ENCODE assay signal across 17 cellular contexts in the genomic region with DNA sequence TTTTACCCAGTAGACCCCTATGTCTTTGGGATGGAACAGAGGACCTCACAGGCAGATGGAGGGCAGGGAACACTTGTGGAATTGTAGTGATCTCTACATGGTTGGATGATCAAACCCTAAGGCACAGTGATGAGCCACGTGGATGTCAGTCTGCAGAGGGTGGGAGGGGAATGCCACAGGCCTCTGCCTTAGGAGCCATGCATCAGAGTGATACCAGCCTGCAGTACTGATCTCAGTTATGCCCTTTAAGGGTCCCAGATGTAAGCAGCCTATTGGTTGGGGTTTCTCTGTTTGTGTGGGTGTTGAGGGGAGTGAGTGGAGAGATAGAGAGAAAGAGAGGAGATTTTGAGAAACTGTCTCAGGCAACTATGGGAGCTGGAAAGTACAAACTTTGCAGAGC. TPM values are rescaled to one million over a fixed set of nuclear protein-coding genes. Genes with fewer than 3 reads are reported as not detected.
DNase-seq lines count a peak whose midpoint lies in the region; ATAC-seq and TF ChIP-seq lines count a peak whose summit lies in the region.
"Had no signal": no experiment of that assay in that cellular context is flagged by ENCODE, and none has a peak within 500 bp of the region (broad histone marks: within the 10 kb centered on the region; RNA-seq: fewer than 3 reads in every experiment).

No MANE protein-coding gene starts in this region.

- no peaks in the 10 kb centered on the region for H3K4me1 Mint-ChIP-seq in activated CD4-positive, alpha-beta memory T cell treated with anti-CD3 and anti-CD28 coated beads for 36 hours (ENCODE audit: low read depth)
- no peaks in the 10 kb centered on the region for H3K4me1 Mint-ChIP-seq in activated CD4-positive, alpha-beta memory T cell treated with anti-CD3 and anti-CD28 coated beads, Interleukin-2, amount 10 ng/mL, durations not matched to agents 7 days and 5 days
- peaks cover 4% of the 10 kb centered on the region for H3K4me1 Mint-ChIP-seq in activated naive CD4-positive, alpha-beta T cell treated with anti-CD3 and anti-CD28 coated beads for 36 hours (ENCODE audit: low read depth)
- H3K4me1 Mint-ChIP-seq in stimulated activated memory B cell treated with anti-CD40 and anti-IgM and Interleukin-4, amounts not matched to agents 10 μg/mL and 1 μg/mL and 100 μg/mL, for 72 hours = peaks cover 5% of the 10 kb centered on the region
- H3K4me1 Mint-ChIP-seq: CD4-positive, alpha-beta memory T cell had no signal

- no peak overlapping the region for H2AK5ac ChIP-seq in trophoblast cell (ENCODE audit: low read length)

- peak; percentile 9 for DNase-seq in activated CD4-positive, alpha-beta memory T cell treated with anti-CD3 and anti-CD28 coated beads for 36 hours
- no peak for DNase-seq in activated CD4-positive, alpha-beta memory T cell treated with anti-CD3 and anti-CD28 coated beads, Interleukin-2, amount 10 ng/mL, durations not matched to agents 7 days and 5 days
- DNase-seq in activated naive CD4-positive, alpha-beta T cell treated with anti-CD3 and anti-CD28 coated beads for 36 hours = peak; percentile 6
- no peak for DNase-seq in activated naive CD4-positive, alpha-beta T cell (lab: John Stamatoyannopoulos, UW)
- no peak for DNase-seq in stimulated activated naive CD8-positive, alpha-beta T cell treated with anti-CD3 and anti-CD28 coated beads, Interleukin-15, Interleukin-2, amounts not matched to agents 100 U/mL and 50 U/mL, for 24 hours
- DNase-seq in RWPE1 (ENCODE audit: low spot score) (no peak), trophoblast cell (no peak)
- DNase-seq: C1 segment of cervical spinal cord; Caco-2; CD4-positive, alpha-beta memory T cell; DMS153; DND-41; GOT3; HFFc6 had no signal

- H3K4me1 ChIP-seq in trophoblast cell (ENCODE audit: control insufficient read depth in 1 of 2, insufficient read depth in 2 of 2, low read length in 2 of 2) = no peaks in the 10 kb centered on the region
- H3K4me1 ChIP-seq: Caco-2, HAP-1 had no signal

- no peak overlapping the region for H3K4me3 Mint-ChIP-seq in activated CD4-positive, alpha-beta memory T cell treated with anti-CD3 and anti-CD28 coated beads for 36 hours
- no peak overlapping the region for H3K4me3 Mint-ChIP-seq in activated CD4-positive, alpha-beta memory T cell treated with anti-CD3 and anti-CD28 coated beads, Interleukin-2, amount 10 ng/mL, durations not matched to agents 7 days and 5 days
- no peak overlapping the region for H3K4me3 Mint-ChIP-seq in activated naive CD4-positive, alpha-beta T cell treated with anti-CD3 and anti-CD28 coated beads for 36 hours
- H3K4me3 Mint-ChIP-seq in stimulated activated memory B cell treated with anti-CD40 and anti-IgM and Interleukin-4, amounts not matched to agents 10 μg/mL and 1 μg/mL and 100 μg/mL, for 72 hours = no peak overlapping the region
- H3K4me3 Mint-ChIP-seq: CD4-positive, alpha-beta memory T cell; HFFc6 had no signal

- H3K18ac ChIP-seq in trophoblast cell (ENCODE audit: low read length) = no peak overlapping the region

- no peaks in the 10 kb centered on the region for H3K9me3 ChIP-seq in trophoblast cell (ENCODE audit: insufficient read depth, low read depth, low read length)
- H3K9me3 ChIP-seq: Caco-2, HAP-1 had no signal

- TF ChIP-seq CTCF in RWPE1 (conservative IDR thresholded peaks at IDR 0.05; ENCODE audit: low read depth) = no peak

- H2BK5ac ChIP-seq in trophoblast cell (ENCODE audit: low read depth, low read length, poor library complexity) = no peak overlapping the region

- no peak overlapping the region for H2AFZ ChIP-seq in trophoblast cell (ENCODE audit: insufficient read depth, low read length, poor library complexity)

- H2BK120ac ChIP-seq in trophoblast cell (ENCODE audit: insufficient read depth, low read length, poor library complexity) = no peak overlapping the region

- no peak overlapping the region for H3K4ac ChIP-seq in trophoblast cell (ENCODE audit: low read depth, low read length)

- no peaks in the 10 kb centered on the region for H3K79me1 ChIP-seq in trophoblast cell (ENCODE audit: low read length)

- H2BK12ac ChIP-seq in trophoblast cell (ENCODE audit: low read length) = no peak overlapping the region

- H3K9me3 Mint-ChIP-seq in activated CD4-positive, alpha-beta memory T cell treated with anti-CD3 and anti-CD28 coated beads for 36 hours = no peaks in the 10 kb centered on the region
- no peaks in the 10 kb centered on the region for H3K9me3 Mint-ChIP-seq in activated CD4-positive, alpha-beta memory T cell treated with anti-CD3 and anti-CD28 coated beads, Interleukin-2, amount 10 ng/mL, durations not matched to agents 7 days and 5 days
- H3K9me3 Mint-ChIP-seq in activated naive CD4-positive, alpha-beta T cell treated with anti-CD3 and anti-CD28 coated beads for 36 hours = no peaks in the 10 kb centered on the region
- no peaks in the 10 kb centered on the region for H3K9me3 Mint-ChIP-seq in stimulated activated memory B cell treated with anti-CD40 and anti-IgM and Interleukin-4, amounts not matched to agents 10 μg/mL and 1 μg/mL and 100 μg/mL, for 72 hours
- H3K9me3 Mint-ChIP-seq: CD4-positive, alpha-beta memory T cell; HFFc6 had no signal

- no CpG with 5 or more reads among the region's 1 CpG for WGBS in trophoblast cell (ENCODE audit: extremely low coverage, insufficient coverage, insufficient read length)

- no peaks in the 10 kb centered on the region for H3K36me3 ChIP-seq in trophoblast cell (ENCODE audit: control insufficient read depth in 1 of 2, insufficient read depth in 2 of 2, low read length in 2 of 2)
- H3K36me3 ChIP-seq: HAP-1 had no signal

- H3K27me3 Mint-ChIP-seq in activated CD4-positive, alpha-beta memory T cell treated with anti-CD3 and anti-CD28 coated beads for 36 hours = no peaks in the 10 kb centered on the region
- no peaks in the 10 kb centered on the region for H3K27me3 Mint-ChIP-seq in activated CD4-positive, alpha-beta memory T cell treated with anti-CD3 and anti-CD28 coated beads, Interleukin-2, amount 10 ng/mL, durations not matched to agents 7 days and 5 days
- no peaks in the 10 kb centered on the region for H3K27me3 Mint-ChIP-seq in activated naive CD4-positive, alpha-beta T cell treated with anti-CD3 and anti-CD28 coated beads for 36 hours (ENCODE audit: low read depth)
- H3K27me3 Mint-ChIP-seq in stimulated activated memory B cell treated with anti-CD40 and anti-IgM and Interleukin-4, amounts not matched to agents 10 μg/mL and 1 μg/mL and 100 μg/mL, for 72 hours = no peaks in the 10 kb centered on the region

- no peaks in the 10 kb centered on the region for H3K79me2 ChIP-seq in trophoblast cell (ENCODE audit: control insufficient read depth, insufficient read depth, low read length, poor library complexity)

- H4K8ac ChIP-seq in trophoblast cell (ENCODE audit: low read depth, low read length) = no peak overlapping the region

- H3K4me2 ChIP-seq in trophoblast cell (ENCODE audit: low read length) = no peak overlapping the region

- H3K23ac ChIP-seq in trophoblast cell (ENCODE audit: low read length) = no peak overlapping the region

- ATAC-seq in stimulated activated memory B cell treated with anti-CD40 and anti-IgM and Interleukin-4, amounts not matched to agents 10 μg/mL and 1 μg/mL and 100 μg/mL, for 72 hours = peak; percentile 54
- ATAC-seq in stimulated activated naive CD8-positive, alpha-beta T cell treated with anti-CD3 and anti-CD28 coated beads, Interleukin-15, Interleukin-2, amounts not matched to agents 100 U/mL and 50 U/mL, for 24 hours = peak; percentile 71

- POLR2A ChIA-PET in activated CD4-positive, alpha-beta memory T cell treated with anti-CD3 and anti-CD28 coated beads for 36 hours (lab: Charles Lee) = no interaction called here
- POLR2A ChIA-PET in activated CD4-positive, alpha-beta memory T cell treated with anti-CD3 and anti-CD28 coated beads, Interleukin-2, amount 10 ng/mL, durations not matched to agents 7 days and 5 days (lab: Charles Lee) = no interaction called here
- POLR2A ChIA-PET in RWPE1 (lab: Yijun Ruan, JAX; ENCODE audit: low non-redundant PET) = no interaction called here

- H3K27ac ChIP-seq in RWPE1 = no peak overlapping the region
- no peak overlapping the region for H3K27ac ChIP-seq in trophoblast cell (ENCODE audit: low read depth, low read length)

- no peak overlapping the region for H3K9ac ChIP-seq in trophoblast cell (ENCODE audit: low read length)

- no peaks in the 10 kb centered on the region for H3K27me3 ChIP-seq in trophoblast cell (ENCODE audit: insufficient read depth, low read length)

- CTCF ChIA-PET in activated CD4-positive, alpha-beta memory T cell treated with anti-CD3 and anti-CD28 coated beads for 36 hours (lab: Charles Lee) = interaction anchor here (1.0 kb wide), 1 partner anchor 17 kb away, joined by 5 read pairs; no protein-coding TSS in a partner anchor
- CTCF ChIA-PET in activated CD4-positive, alpha-beta memory T cell treated with anti-CD3 and anti-CD28 coated beads, Interleukin-2, amount 10 ng/mL, durations not matched to agents 7 days and 5 days (lab: Charles Lee) = no interaction called here
- CTCF ChIA-PET in activated naive CD4-positive, alpha-beta T cell treated with anti-CD3 and anti-CD28 coated beads for 36 hours (lab: Charles Lee) = no interaction called here
- CTCF ChIA-PET in RWPE1 (lab: Yijun Ruan, JAX) = no interaction called here

- no peak overlapping the region for H4K91ac ChIP-seq in trophoblast cell (ENCODE audit: low read depth, low read length)

- H4K12ac ChIP-seq in trophoblast cell (ENCODE audit: low read depth, low read length) = no peak overlapping the region

- intact Hi-C loops in activated CD4-positive, alpha-beta memory T cell treated with anti-CD3 and anti-CD28 coated beads for 36 hours (cut with micrococcal nuclease) = no loop called here
- intact Hi-C loops in activated naive CD4-positive, alpha-beta T cell treated with anti-CD3 and anti-CD28 coated beads for 36 hours (cut with micrococcal nuclease) = no loop called here

- H3K36me3 Mint-ChIP-seq in activated CD4-positive, alpha-beta memory T cell treated with anti-CD3 and anti-CD28 coated beads for 36 hours = no peaks in the 10 kb centered on the region
- no peaks in the 10 kb centered on the region for H3K36me3 Mint-ChIP-seq in activated CD4-positive, alpha-beta memory T cell treated with anti-CD3 and anti-CD28 coated beads, Interleukin-2, amount 10 ng/mL, durations not matched to agents 7 days and 5 days (ENCODE audit: low read depth)
- no peaks in the 10 kb centered on the region for H3K36me3 Mint-ChIP-seq in activated naive CD4-positive, alpha-beta T cell treated with anti-CD3 and anti-CD28 coated beads for 36 hours (ENCODE audit: low read depth)
- H3K36me3 Mint-ChIP-seq in stimulated activated memory B cell treated with anti-CD40 and anti-IgM and Interleukin-4, amounts not matched to agents 10 μg/mL and 1 μg/mL and 100 μg/mL, for 72 hours = no peaks in the 10 kb centered on the region
- H3K36me3 Mint-ChIP-seq: CD4-positive, alpha-beta memory T cell had no signal

- H3K4me3 ChIP-seq in trophoblast cell (ENCODE audit: low read depth, low read length) = no peak overlapping the region
- H3K4me3 ChIP-seq: HAP-1 had no signal

- no peak overlapping the region for H3K14ac ChIP-seq in trophoblast cell (ENCODE audit: low read length)

- H3K27ac Mint-ChIP-seq in activated CD4-positive, alpha-beta memory T cell treated with anti-CD3 and anti-CD28 coated beads for 36 hours = no peak overlapping the region
- H3K27ac Mint-ChIP-seq in activated CD4-positive, alpha-beta memory T cell treated with anti-CD3 and anti-CD28 coated beads, Interleukin-2, amount 10 ng/mL, durations not matched to agents 7 days and 5 days = no peak overlapping the region
- H3K27ac Mint-ChIP-seq in activated naive CD4-positive, alpha-beta T cell treated with anti-CD3 and anti-CD28 coated beads for 36 hours = peak overlapping the region; percentile 70
- H3K27ac Mint-ChIP-seq in stimulated activated memory B cell treated with anti-CD40 and anti-IgM and Interleukin-4, amounts not matched to agents 10 μg/mL and 1 μg/mL and 100 μg/mL, for 72 hours = no peak overlapping the region
- H3K27ac Mint-ChIP-seq: HFFc6 had no signal

RNA-seq across cellular contexts. Expression of a gene that starts 39.9 kb away (rescaled TPM):
- not detected for total RNA-seq in activated CD4-positive, alpha-beta memory T cell treated with anti-CD3 and anti-CD28 coated beads for 36 hours
- not detected for total RNA-seq in activated CD4-positive, alpha-beta memory T cell treated with anti-CD3 and anti-CD28 coated beads, Interleukin-2, amount 10 ng/mL, durations not matched to agents 7 days and 5 days
- total RNA-seq in activated naive CD4-positive, alpha-beta T cell treated with anti-CD3 and anti-CD28 coated beads for 36 hours = not detected
- not detected in 2 replicates for polyA plus RNA-seq in trophoblast cell (2013)
- total RNA-seq: Caco-2; CD4-positive, alpha-beta memory T cell; HFFc6 had no signal
- polyA plus RNA-seq: BJ; CD4-positive, alpha-beta memory T cell had no signal

Comparison
In these comparisons a context has a peak if more than half of its experiments do, and no peak if none do; other contexts are left out.
1. DNase-seq: peak in activated CD4-positive, alpha-beta memory T cell treated with anti-CD3 and anti-CD28 coated beads for 36 hours (single experiment) and activated naive CD4-positive, alpha-beta T cell treated with anti-CD3 and anti-CD28 coated beads for 36 hours (single experiment); none in activated CD4-positive, alpha-beta memory T cell treated with anti-CD3 and anti-CD28 coated beads, Interleukin-2, amount 10 ng/mL, durations not matched to agents 7 days and 5 days (single experiment), activated naive CD4-positive, alpha-beta T cell (0 of 4), stimulated activated naive CD8-positive, alpha-beta T cell treated with anti-CD3 and anti-CD28 coated beads, Interleukin-15, Interleukin-2, amounts not matched to agents 100 U/mL and 50 U/mL, for 24 hours (single experiment), RWPE1 (single experiment) and trophoblast cell (0 of 2).